In genomic region chr6:70394518-70395300, GRCh38 we compare ENCODE assay signal across 31 cellular contexts. TPM values are rescaled to one million over a fixed set of nuclear protein-coding genes. Genes with fewer than 3 reads are reported as not detected.
A peak's percentile ranks its signal among the peaks of the same experiment; 100 is the strongest.
DNase-seq lines count a peak whose midpoint lies in the region; ATAC-seq, FAIRE-seq and TF ChIP-seq lines count a peak whose summit lies in the region.
"Had no signal": no experiment of that assay in that cellular context is flagged by ENCODE, and none has a peak within 500 bp of the region (broad histone marks: within the 10 kb centered on the region; RNA-seq: fewer than 3 reads in every experiment).

No MANE protein-coding gene starts in this region.

- H3K4ac ChIP-seq in trophoblast cell (ENCODE audit: low read depth, low read length), result no peak overlapping the region

- no peaks in the 10 kb centered on the region for H4K20me1 ChIP-seq in GM23338 (replicated peaks; ENCODE audit: insufficient read depth)
- H4K20me1 ChIP-seq: BLaER1 had no signal

- peak overlapping the region; percentile 61; the same call in 1 of the 2 replicates for H3K27ac Mint-ChIP-seq in GM23338
- H3K27ac Mint-ChIP-seq: immature natural killer cell; naive thymus-derived CD8-positive, alpha-beta T cell had no signal

- H3K4me3 ChIP-seq in GM23338 (no peak overlapping the region), adrenal gland (no peak overlapping the region), trophoblast cell (ENCODE audit: low read depth, low read length) (no peak overlapping the region), tibial artery (no peak overlapping the region)
- H3K4me3 ChIP-seq: BLaER1, GM23248, sigmoid colon, SJSA1, thyroid gland had no signal

- H3K79me2 ChIP-seq in GM23338 (replicated peaks; ENCODE audit: insufficient read depth) (no peaks in the 10 kb centered on the region), trophoblast cell (ENCODE audit: control insufficient read depth, insufficient read depth, low read length, poor library complexity) (no peaks in the 10 kb centered on the region)

- no peak overlapping the region for H3K9ac ChIP-seq in trophoblast cell (ENCODE audit: low read length)
- H3K9ac ChIP-seq: BLaER1, GM23248 had no signal

- no peaks in the 10 kb centered on the region for H3K9me2 ChIP-seq in GM23338 (ENCODE audit: insufficient read depth)

- DNase-seq in GM23338 (ENCODE audit: low spot score) (peak; percentile 27), adrenal gland (peak in 6 of 7 donors; percentile 41 to 65 (median 50)), trophoblast cell (peak; percentile 74 to 88), tibial artery (no peak), GOT3 (lab: John Stamatoyannopoulos, UW) (no peak), kidney glomerular epithelial cell (lab: John Stamatoyannopoulos, UW) (no peak)
- DNase-seq: activated CD4-positive, alpha-beta T cell treated with anti-CD3 and anti-CD28 coated beads, Interleukin-2, amount 50 U/mL, for 4 hours; activated naive CD4-positive, alpha-beta T cell treated with Interleukin-2 at 50 U/mL for 16 hours; brain microvascular endothelial cell; cerebellar nuclear complex; DMS153; GDM1; GM23248; hypothalamus; immature natural killer cell; IMR-90; left ventricle myocardium superior; naive thymus-derived CD8-positive, alpha-beta T cell; NCI-H1048; NCI-H1694 treated with DMSO at 0.1 percent for 48 hours; occipital lobe; sigmoid colon; stimulated activated CD4-positive, alpha-beta T cell treated with anti-CD3 and anti-CD28 coated beads, Interleukin-4, amount 100 ng/mL, for 24 hours; T1000; thyroid gland had no signal

- no peaks in the 10 kb centered on the region for H3K36me3 Mint-ChIP-seq in GM23338 (ENCODE audit: low read depth)
- H3K36me3 Mint-ChIP-seq: naive thymus-derived CD8-positive, alpha-beta T cell had no signal

- TF ChIP-seq POLR2A in adrenal gland (IDR thresholded peaks at IDR 0.05), result no peak

- H3K9me3 Mint-ChIP-seq in GM23338, result no peaks in the 10 kb centered on the region
- H3K9me3 Mint-ChIP-seq: naive thymus-derived CD8-positive, alpha-beta T cell had no signal

- H4K12ac ChIP-seq in trophoblast cell (ENCODE audit: low read depth, low read length), result no peak overlapping the region

- H3K27me3 ChIP-seq in GM23338 (ENCODE audit: insufficient read depth) (no peaks in the 10 kb centered on the region), adrenal gland (no peaks in the 10 kb centered on the region), trophoblast cell (ENCODE audit: insufficient read depth, low read length) (no peaks in the 10 kb centered on the region), tibial artery (no peaks in the 10 kb centered on the region)
- H3K27me3 ChIP-seq: BLaER1, sigmoid colon, thyroid gland had no signal

- FAIRE-seq in islet of Langerhans (lab: Jason Lieb, UNC), result peak; percentile 43
- FAIRE-seq: endometrium had no signal

- 73 to 80% (median 76%) methylated on average over 20 of the region's 20 CpGs for WGBS in adrenal gland, 4 donors
- WGBS in trophoblast cell (ENCODE audit: extremely low coverage, insufficient coverage, insufficient read length), result no CpG with 5 or more reads among the region's 20 CpGs

- H3K14ac ChIP-seq in trophoblast cell (ENCODE audit: low read length), result no peak overlapping the region

- H3K4me1 ChIP-seq in GM23338 (ENCODE audit: insufficient read depth) (peaks cover 6% of the 10 kb centered on the region; the same call in 1 of the 2 replicates), adrenal gland (replicated peaks in 1 of 2) (peaks cover 0 to 5% of the 10 kb centered on the region in 2 donors), trophoblast cell (ENCODE audit: control insufficient read depth in 1 of 2, insufficient read depth in 2 of 2, low read length in 2 of 2) (no peaks in the 10 kb centered on the region), tibial artery (no peaks in the 10 kb centered on the region)
- H3K4me1 ChIP-seq: sigmoid colon, thyroid gland had no signal

- no peak overlapping the region for H2BK5ac ChIP-seq in trophoblast cell (ENCODE audit: low read depth, low read length, poor library complexity)

- H3K18ac ChIP-seq in trophoblast cell (ENCODE audit: low read length), result no peak overlapping the region

- no peak overlapping the region for H4K91ac ChIP-seq in trophoblast cell (ENCODE audit: low read depth, low read length)

- H2AFZ ChIP-seq in GM23338, result peak overlapping the region; percentile 90
- H2AFZ ChIP-seq in trophoblast cell (ENCODE audit: insufficient read depth, low read length, poor library complexity), result no peak overlapping the region
- H2AFZ ChIP-seq: GM23248 had no signal

- ATAC-seq in GM23338 (no peak), esophagus mucosa (no peak)
- ATAC-seq: left ventricle myocardium superior; naive thymus-derived CD8-positive, alpha-beta T cell had no signal

- H2BK120ac ChIP-seq in trophoblast cell (ENCODE audit: insufficient read depth, low read length, poor library complexity), result peak overlapping the region; percentile 7

- H3F3A ChIP-seq in GM23338 (replicated peaks; ENCODE audit: low read depth), result no peaks in the 10 kb centered on the region

- H3K79me1 ChIP-seq in trophoblast cell (ENCODE audit: low read length), result peaks cover 2% of the 10 kb centered on the region

- no peaks in the 10 kb centered on the region for H3K36me3 ChIP-seq in GM23338 (ENCODE audit: insufficient read depth)
- H3K36me3 ChIP-seq in adrenal gland (replicated peaks in 1 of 2), result no peaks in the 10 kb centered on the region
- H3K36me3 ChIP-seq in trophoblast cell (ENCODE audit: control insufficient read depth in 1 of 2, insufficient read depth in 2 of 2, low read length in 2 of 2), result no peaks in the 10 kb centered on the region
- H3K36me3 ChIP-seq in tibial artery, result no peaks in the 10 kb centered on the region
- H3K36me3 ChIP-seq: BLaER1, brain microvascular endothelial cell, sigmoid colon, SJSA1, thyroid gland had no signal

- H2AK5ac ChIP-seq in trophoblast cell (ENCODE audit: low read length), result no peak overlapping the region

- H3K9me3 ChIP-seq in adrenal gland (replicated peaks in 1 of 3) (no peaks in the 10 kb centered on the region), trophoblast cell (ENCODE audit: insufficient read depth, low read depth, low read length) (no peaks in the 10 kb centered on the region), tibial artery (no peaks in the 10 kb centered on the region)
- H3K9me3 ChIP-seq: BLaER1, sigmoid colon, SJSA1, thyroid gland had no signal

- H3K27ac ChIP-seq in GM23338 (ENCODE audit: low read depth) (no peak overlapping the region), adrenal gland (no peak overlapping the region), trophoblast cell (ENCODE audit: low read depth, low read length) (no peak overlapping the region), tibial artery (no peak overlapping the region)
- H3K27ac ChIP-seq: BLaER1, brain microvascular endothelial cell, GM23248, RWPE1, sigmoid colon, SJSA1, thyroid gland had no signal

- intact Hi-C loops in adrenal gland (cut with DNase I), result no loop called here
- intact Hi-C loops in tibial artery (cut with DNase I; ENCODE audit: low total_unique reads), result no loop called here

- no peak overlapping the region for H4K8ac ChIP-seq in trophoblast cell (ENCODE audit: low read depth, low read length)

- H3K4me2 ChIP-seq in GM23338, result no peak overlapping the region
- H3K4me2 ChIP-seq in trophoblast cell (ENCODE audit: low read length), result no peak overlapping the region
- H3K4me2 ChIP-seq: BLaER1 had no signal

- H3K27me3 Mint-ChIP-seq in GM23338 (ENCODE audit: insufficient read depth, low read depth, poor library complexity), result peaks cover 2% of the 10 kb centered on the region

- peak overlapping the region; percentile 84 for H2BK12ac ChIP-seq in trophoblast cell (ENCODE audit: low read length)

- H3K4me3 Mint-ChIP-seq in GM23338, result no peak overlapping the region
- H3K4me3 Mint-ChIP-seq: immature natural killer cell; naive thymus-derived CD8-positive, alpha-beta T cell had no signal

- TF ChIP-seq CTCF in GM23338 (conservative IDR thresholded peaks at IDR 0.05; ENCODE audit: low read depth in 2 of 2) (no peak), adrenal gland (IDR thresholded peaks at IDR 0.05) (no peak), tibial artery (IDR thresholded peaks at IDR 0.05) (no peak)

- peaks cover 16% of the 10 kb centered on the region for H3K4me1 Mint-ChIP-seq in GM23338
- H3K4me1 Mint-ChIP-seq: immature natural killer cell; naive thymus-derived CD8-positive, alpha-beta T cell had no signal

- no peak overlapping the region for H3K23ac ChIP-seq in trophoblast cell (ENCODE audit: low read length)

TF ChIP-seq in GM23338, 12 proteins besides CTCF, POLR2A, EP300 and RAD21 (continues in another document):
- TF ChIP-seq STAT1 (IDR thresholded peaks at IDR 0.05; ENCODE audit: unreplicated experiment) (no peak), NANOG (IDR thresholded peaks at IDR 0.05; ENCODE audit: borderline replicate concordance) (no peak), POLR2AphosphoS5 (IDR thresholded peaks at IDR 0.05; ENCODE audit: low read depth) (no peak)
- TF ChIP-seq, protein P1, sequence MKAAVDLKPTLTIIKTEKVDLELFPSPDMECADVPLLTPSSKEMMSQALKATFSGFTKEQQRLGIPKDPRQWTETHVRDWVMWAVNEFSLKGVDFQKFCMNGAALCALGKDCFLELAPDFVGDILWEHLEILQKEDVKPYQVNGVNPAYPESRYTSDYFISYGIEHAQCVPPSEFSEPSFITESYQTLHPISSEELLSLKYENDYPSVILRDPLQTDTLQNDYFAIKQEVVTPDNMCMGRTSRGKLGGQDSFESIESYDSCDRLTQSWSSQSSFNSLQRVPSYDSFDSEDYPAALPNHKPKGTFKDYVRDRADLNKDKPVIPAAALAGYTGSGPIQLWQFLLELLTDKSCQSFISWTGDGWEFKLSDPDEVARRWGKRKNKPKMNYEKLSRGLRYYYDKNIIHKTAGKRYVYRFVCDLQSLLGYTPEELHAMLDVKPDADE (IDR thresholded peaks at IDR 0.05), result no peak

RNA-seq across cellular contexts. Expression of gene FAM135A, which starts 18.6 kb away (rescaled TPM):
- 65.8 and 68.7 TPM in 2 replicates for total RNA-seq in GM23338 (2014; rRNA removed; shearing (Covaris generic))
- polyA plus RNA-seq in GM23338 (2016; fragmentation: Nextera tagmentation; extraction: Ambion mirVana) (24.8 and 35.2 TPM in 2 replicates), adrenal gland (1 to 10 TPM; 6.8 to 8.6 (median 7.4) TPM)
- total RNA-seq in adrenal gland (10 to 100 TPM; 10.3 to 33.9 (median 15.1) TPM), esophagus mucosa (68.7 TPM)
- 24.8 and 24.9 TPM in 2 replicates for polyA plus RNA-seq in trophoblast cell (2013)

Comparison
In these comparisons a context has a peak if more than half of its experiments do, and no peak if none do; other contexts are left out.
1. DNase-seq: peak in GM23338 (single experiment), adrenal gland (6 of 7) and trophoblast cell (2 of 2); none in tibial artery (0 of 2), GOT3 (single experiment) and kidney glomerular epithelial cell (single experiment).